In the genomic region with DNA sequence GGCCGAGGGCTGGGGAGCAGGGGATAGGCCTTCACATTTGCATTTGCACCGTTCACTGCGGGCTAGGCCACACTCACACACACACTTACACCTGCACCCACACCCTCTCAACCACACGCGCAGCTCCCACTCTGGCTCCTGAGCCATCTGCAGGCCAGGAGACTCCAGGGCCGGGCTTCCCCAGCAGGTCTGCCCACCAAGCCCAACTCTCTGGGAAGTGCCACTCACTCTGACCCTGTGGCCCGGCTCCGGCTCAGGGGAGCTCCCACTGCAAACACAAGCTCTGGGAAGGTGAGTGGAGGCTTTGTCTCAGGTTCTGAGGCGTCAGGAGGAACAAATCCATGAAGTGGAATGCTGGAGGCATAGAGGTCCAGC, we compare ENCODE assay signal across 19 cellular contexts.
"Had no signal": no experiment of that assay in that cellular context is flagged by ENCODE, and none has a peak within 500 bp of the region (broad histone marks: within the 10 kb centered on the region; RNA-seq: fewer than 3 reads in every experiment).

No MANE protein-coding gene starts in this region.

- H3K4me3 ChIP-seq: cardiac muscle cell, PC-9 had no signal

- H3K36me3 ChIP-seq: brain microvascular endothelial cell, cardiac muscle cell had no signal

- H3K27me3 ChIP-seq: brain microvascular endothelial cell had no signal

- DNase-seq: activated CD4-positive, alpha-beta T cell treated with anti-CD3 and anti-CD28 coated beads for 4 hours; activated CD8-positive, alpha-beta memory T cell treated with anti-CD3 and anti-CD28 coated beads, Interleukin-2, amount 50 U/mL, for 4 hours; activated CD8-positive, alpha-beta T cell treated with anti-CD3 and anti-CD28 coated beads for 36 hours; activated gamma-delta T cell treated with Interleukin-2 at 50 U/mL for 16 hours; activated naive CD4-positive, alpha-beta T cell treated with anti-CD3 and anti-CD28 coated beads, Interleukin-2, amount 10 ng/mL, durations not matched to agents 7 days and 5 days; activated naive CD8-positive, alpha-beta T cell treated with anti-CD3 and anti-CD28 coated beads for 36 hours; activated T-cell treated with anti-CD3 and anti-CD28 coated beads, Interleukin-2, amount 50 U/mL, for 72 hours; brain microvascular endothelial cell; NCI-H1048; NCI-H146; NCI-H187 treated with DMSO at 0.1 percent for 48 hours; NCI-H2081 treated with DMSO at 0.1 percent for 48 hours; NCI-H226; SIG-M5; T-helper 1 cell had no signal

- H2AFZ ChIP-seq: PC-9 had no signal

- H3K27ac ChIP-seq: brain microvascular endothelial cell, cardiac muscle cell, PC-9, VCaP had no signal

- H3K4me2 ChIP-seq: PC-9 had no signal

- ATAC-seq: activated CD4-positive, CD25-positive, alpha-beta regulatory T cell treated with anti-CD3 and anti-CD28 coated beads, Interleukin-2, amount 50 U/mL, for 24 hours; activated CD8-positive, alpha-beta T cell treated with anti-CD3 and anti-CD28 coated beads for 36 hours; activated T-cell treated with anti-CD3 and anti-CD28 coated beads, Interleukin-2, amount 50 U/mL, for 72 hours had no signal
